8 cellular contexts compared by ENCODE assay signal in genomic region chr16:89505204-89506112, GRCh38. TPM values are rescaled to one million over a fixed set of nuclear protein-coding genes. Genes with fewer than 3 reads are reported as not detected.
DNase-seq lines count a peak whose midpoint lies in the region; ATAC-seq lines count a peak whose summit lies in the region.

No MANE protein-coding gene starts in this region.

- peak; percentile 33 for ATAC-seq in HG03442 (IDR thresholded peaks at IDR 0.05; ENCODE audit: unreplicated experiment)
- peak; percentile 27 for ATAC-seq in left ventricle myocardium superior

- peak; percentile 51 for DNase-seq in DMS 273 (lab: John Stamatoyannopoulos, UW; ENCODE audit: unreplicated experiment)
- no peak for DNase-seq in DMS 273 treated with DMSO at 0.1 percent for 48 hours (lab: John Stamatoyannopoulos, UW)
- peak; percentile 99 for DNase-seq in SKM-1 treated with dmso at 0.1 percent for 144 hours (lab: John Stamatoyannopoulos, UW; ENCODE audit: unreplicated experiment)
- DNase-seq in activated naive CD8-positive, alpha-beta T cell treated with anti-CD3 and anti-CD28 coated beads, Interleukin-2, amount 50 U/mL, for 16 hours (ENCODE audit: low read depth, low spot score): peak; percentile 75
- DNase-seq in left ventricle myocardium superior: peak; percentile 85
- peak; percentile 78 for DNase-seq in skeletal muscle cell (ENCODE audit: low read depth)
- DNase-seq in NCI-H1417 treated with DMSO at 0.1 percent for 48 hours (lab: John Stamatoyannopoulos, UW): no peak

- no peak overlapping the region for H3K4me3 ChIP-seq in skeletal muscle cell (ENCODE audit: low read depth, low read length)

- intact Hi-C loops in left ventricle myocardium superior (cut with micrococcal nuclease): no loop called here

RNA-seq across cellular contexts. Expression of gene SPG7, which starts 2.7 kb away (rescaled TPM):
- total RNA-seq in left ventricle myocardium superior: 108 TPM

RNA-seq across cellular contexts. Expression of gene ANKRD11, which starts 15.1 kb away (rescaled TPM):
- 75.2 TPM for total RNA-seq in left ventricle myocardium superior

RNA-seq across cellular contexts. Expression of gene RPL13, which starts 55.0 kb away (rescaled TPM):
- 1,029 TPM for total RNA-seq in left ventricle myocardium superior

Comparison
In these comparisons a context has a peak if more than half of its experiments do, and no peak if none do; other contexts are left out.
1. DNase-seq: peak in DMS 273 (single experiment), SKM-1 treated with dmso at 0.1 percent for 144 hours (single experiment), activated naive CD8-positive, alpha-beta T cell treated with anti-CD3 and anti-CD28 coated beads, Interleukin-2, amount 50 U/mL, for 16 hours (single experiment), left ventricle myocardium superior (single experiment) and skeletal muscle cell (single experiment); none in DMS 273 treated with DMSO at 0.1 percent for 48 hours (single experiment) and NCI-H1417 treated with DMSO at 0.1 percent for 48 hours (single experiment).